ENCODE assay signal across 8 cellular contexts in the genomic region with DNA sequence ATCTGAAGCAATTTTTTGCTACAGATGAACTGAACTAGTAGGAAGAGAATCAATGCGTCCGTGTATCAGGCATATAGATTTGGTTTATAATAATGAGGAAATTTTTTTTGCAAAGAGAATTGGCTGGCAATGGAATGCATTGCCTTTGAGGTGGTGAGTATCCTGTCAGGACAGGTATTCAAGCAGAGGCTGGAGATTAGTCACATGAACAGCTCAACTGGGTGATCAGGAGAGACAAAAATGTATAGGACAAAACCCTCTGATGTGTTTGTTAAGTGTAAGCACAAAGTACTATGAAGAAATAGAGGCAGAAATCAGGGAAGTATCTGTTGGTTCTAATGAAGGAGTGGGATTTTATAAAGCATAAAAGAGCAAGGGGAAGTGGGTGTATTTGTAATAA.
"Had no signal": no experiment of that assay in that cellular context is flagged by ENCODE, and none has a peak within 500 bp of the region (broad histone marks: within the 10 kb centered on the region; RNA-seq: fewer than 3 reads in every experiment).

No MANE protein-coding gene starts in this region.

- H3K9me3 ChIP-seq: HAP-1 had no signal

- H3K36me3 ChIP-seq: HAP-1 had no signal

- FAIRE-seq: K562 had no signal

- H3K27ac ChIP-seq: GM23248, HL-60 had no signal

- H3K4me1 ChIP-seq: HAP-1 had no signal

- H3K4me3 ChIP-seq: GM23248, HAP-1, K562 had no signal

- DNase-seq: GM23248, GOT3, H7, HFFc6, IMR-90 had no signal

- H2AFZ ChIP-seq: GM23248 had no signal

- ATAC-seq: K562 had no signal
